Comparison of ENCODE assay signal across 2 cellular contexts in the genomic region with DNA sequence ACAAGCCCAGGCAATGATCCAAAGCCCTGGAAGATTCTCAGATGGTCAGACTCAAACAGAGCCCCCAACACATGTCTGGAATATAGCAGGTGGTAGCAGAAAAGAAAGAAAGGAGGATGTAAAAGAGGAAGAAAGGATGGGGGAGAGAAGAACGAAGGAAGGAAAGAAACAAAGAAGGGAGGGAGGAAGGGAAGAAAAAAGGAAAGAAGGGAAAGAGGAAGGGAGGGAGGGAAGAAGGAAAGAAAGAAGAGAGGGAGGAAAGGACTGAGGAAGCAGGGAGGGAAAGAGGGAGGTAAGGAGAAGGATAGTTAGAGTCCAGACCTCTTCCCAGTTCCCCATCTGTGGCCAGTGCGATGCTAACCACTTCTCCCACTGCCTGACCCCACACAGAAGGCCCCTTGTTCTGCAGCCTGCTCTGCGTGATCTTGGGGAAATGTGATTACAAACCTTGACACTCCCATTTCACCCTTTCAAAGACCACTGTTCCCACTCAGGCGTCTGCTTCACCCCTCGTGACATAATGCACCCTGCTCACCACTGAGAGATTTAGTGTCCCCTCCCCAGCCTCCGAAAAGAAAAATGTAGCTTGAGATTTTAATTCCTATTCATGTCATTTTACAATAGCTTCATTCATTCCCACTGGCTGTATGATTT.
TF ChIP-seq lines count a peak whose summit lies in the region.

No MANE protein-coding gene starts in this region.

TF ChIP-seq in H1, 55 proteins besides CTCF, POLR2A, EP300 and RAD21:
- no peak for TF ChIP-seq HDAC6 (IDR thresholded peaks at IDR 0.05; ENCODE audit: low read depth, low read length)
- no peak for TF ChIP-seq JUND (IDR thresholded peaks at IDR 0.05; ENCODE audit: low read length)
- TF ChIP-seq, protein P1, sequence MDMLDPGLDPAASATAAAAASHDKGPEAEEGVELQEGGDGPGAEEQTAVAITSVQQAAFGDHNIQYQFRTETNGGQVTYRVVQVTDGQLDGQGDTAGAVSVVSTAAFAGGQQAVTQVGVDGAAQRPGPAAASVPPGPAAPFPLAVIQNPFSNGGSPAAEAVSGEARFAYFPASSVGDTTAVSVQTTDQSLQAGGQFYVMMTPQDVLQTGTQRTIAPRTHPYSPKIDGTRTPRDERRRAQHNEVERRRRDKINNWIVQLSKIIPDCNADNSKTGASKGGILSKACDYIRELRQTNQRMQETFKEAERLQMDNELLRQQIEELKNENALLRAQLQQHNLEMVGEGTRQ (IDR thresholded peaks at IDR 0.05; ENCODE audit: low read length) = no peak
- TF ChIP-seq FOSL1 (IDR thresholded peaks at IDR 0.05; ENCODE audit: insufficient read depth, low read depth, low read length) = no peak
- no peak for TF ChIP-seq TAF7 (optimal IDR thresholded peaks at IDR 0.05; ENCODE audit: borderline replicate concordance, low read depth, low read length)
- no peak for TF ChIP-seq RNF2 (IDR thresholded peaks at IDR 0.05; ENCODE audit: borderline replicate concordance, low read depth, low read length, missing control alignments, poor library complexity, severe bottlenecking)
- no peak for TF ChIP-seq SIX5 (IDR thresholded peaks at IDR 0.05; ENCODE audit: low read depth, low read length)
- TF ChIP-seq KDM5A (IDR thresholded peaks at IDR 0.05; ENCODE audit: low read length) = no peak
- no peak for TF ChIP-seq CHD2 (IDR thresholded peaks at IDR 0.05; ENCODE audit: low read length)

TF ChIP-seq in HepG2, 621 proteins besides CTCF, POLR2A, EP300 and RAD21:
- TF ChIP-seq ZBTB38 (CRISPR knock-in tag; IDR thresholded peaks at IDR 0.05) (no peak), TGIF2 (CRISPR knock-in tag; IDR thresholded peaks at IDR 0.05) (no peak), ZNF17 (CRISPR knock-in tag; IDR thresholded peaks at IDR 0.05) (no peak), DR1 (CRISPR knock-in tag; IDR thresholded peaks at IDR 0.05) (no peak), ZNF891 (CRISPR knock-in tag; IDR thresholded peaks at IDR 0.05) (no peak), EZH2 (conservative IDR thresholded peaks at IDR 0.05; ENCODE audit: low read depth, low read length) (no peak), YEATS4 (CRISPR knock-in tag; IDR thresholded peaks at IDR 0.05; ENCODE audit: borderline replicate concordance) (no peak), RFX5 (IDR thresholded peaks at IDR 0.05; ENCODE audit: low read depth, low read length) (no peak), PITX1 (CRISPR knock-in tag; IDR thresholded peaks at IDR 0.05) (no peak), ZNF143 (CRISPR knock-in tag; IDR thresholded peaks at IDR 0.05) (no peak), ZNF558 (CRISPR knock-in tag; IDR thresholded peaks at IDR 0.05; ENCODE audit: borderline replicate concordance) (no peak)
- TF ChIP-seq, protein P2, sequence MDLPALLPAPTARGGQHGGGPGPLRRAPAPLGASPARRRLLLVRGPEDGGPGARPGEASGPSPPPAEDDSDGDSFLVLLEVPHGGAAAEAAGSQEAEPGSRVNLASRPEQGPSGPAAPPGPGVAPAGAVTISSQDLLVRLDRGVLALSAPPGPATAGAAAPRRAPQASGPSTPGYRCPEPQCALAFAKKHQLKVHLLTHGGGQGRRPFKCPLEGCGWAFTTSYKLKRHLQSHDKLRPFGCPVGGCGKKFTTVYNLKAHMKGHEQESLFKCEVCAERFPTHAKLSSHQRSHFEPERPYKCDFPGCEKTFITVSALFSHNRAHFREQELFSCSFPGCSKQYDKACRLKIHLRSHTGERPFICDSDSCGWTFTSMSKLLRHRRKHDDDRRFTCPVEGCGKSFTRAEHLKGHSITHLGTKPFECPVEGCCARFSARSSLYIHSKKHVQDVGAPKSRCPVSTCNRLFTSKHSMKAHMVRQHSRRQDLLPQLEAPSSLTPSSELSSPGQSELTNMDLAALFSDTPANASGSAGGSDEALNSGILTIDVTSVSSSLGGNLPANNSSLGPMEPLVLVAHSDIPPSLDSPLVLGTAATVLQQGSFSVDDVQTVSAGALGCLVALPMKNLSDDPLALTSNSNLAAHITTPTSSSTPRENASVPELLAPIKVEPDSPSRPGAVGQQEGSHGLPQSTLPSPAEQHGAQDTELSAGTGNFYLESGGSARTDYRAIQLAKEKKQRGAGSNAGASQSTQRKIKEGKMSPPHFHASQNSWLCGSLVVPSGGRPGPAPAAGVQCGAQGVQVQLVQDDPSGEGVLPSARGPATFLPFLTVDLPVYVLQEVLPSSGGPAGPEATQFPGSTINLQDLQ (CRISPR knock-in tag; IDR thresholded peaks at IDR 0.05) = no peak
- TF ChIP-seq, protein P3, sequence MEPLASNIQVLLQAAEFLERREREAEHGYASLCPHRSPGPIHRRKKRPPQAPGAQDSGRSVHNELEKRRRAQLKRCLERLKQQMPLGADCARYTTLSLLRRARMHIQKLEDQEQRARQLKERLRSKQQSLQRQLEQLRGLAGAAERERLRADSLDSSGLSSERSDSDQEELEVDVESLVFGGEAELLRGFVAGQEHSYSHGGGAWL (CRISPR knock-in tag; IDR thresholded peaks at IDR 0.05) = no peak
